In the genomic region with DNA sequence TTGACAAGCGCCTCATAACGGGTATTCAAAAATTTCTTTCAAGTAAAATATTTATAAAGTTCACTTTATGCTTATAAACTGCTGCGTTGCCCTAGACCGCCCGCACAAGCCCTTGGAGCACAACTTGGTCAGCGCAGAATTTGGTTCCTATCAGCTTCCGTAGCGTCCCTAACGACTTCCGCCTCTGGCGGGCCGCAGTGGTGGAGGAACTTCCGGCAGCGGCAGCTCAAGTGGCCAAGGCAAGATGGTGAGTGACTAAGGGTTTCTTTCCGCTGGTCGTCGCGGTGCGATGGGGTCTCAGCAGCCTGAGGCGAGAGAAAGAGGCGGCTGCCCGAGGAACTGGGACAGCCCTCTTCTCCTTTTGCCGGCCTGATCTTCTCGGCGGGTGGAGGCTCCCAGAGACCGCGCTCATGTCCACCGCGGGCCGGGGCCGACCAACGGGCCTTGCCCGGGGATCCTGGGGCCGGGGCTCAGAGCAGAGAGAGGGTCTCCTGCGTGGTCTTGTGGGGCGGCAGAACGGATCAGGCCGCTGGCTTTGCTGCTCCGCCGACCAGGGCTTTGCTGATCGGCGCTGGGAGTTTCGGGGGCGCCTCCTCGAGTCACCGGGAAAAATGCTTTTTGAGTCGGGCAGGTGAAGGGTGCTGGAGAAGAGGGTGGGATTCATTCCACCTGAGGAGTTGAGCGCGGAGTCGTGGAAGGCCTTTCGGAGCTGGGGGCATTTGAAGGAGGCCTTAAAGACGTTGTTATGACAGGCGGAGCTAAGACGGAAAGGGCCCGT, we compare ENCODE assay signal across 8 cellular contexts. TPM values are rescaled to one million over a fixed set of nuclear protein-coding genes. Genes with fewer than 3 reads are reported as not detected.
A peak's percentile ranks its signal among the peaks of the same experiment; 100 is the strongest.
DNase-seq lines count a peak whose midpoint lies in the region; ATAC-seq, FAIRE-seq and TF ChIP-seq lines count a peak whose summit lies in the region.

Gene PSMC1, plus strand, starts transcription at position 200 of the 778 bp plus-strand sequence. Its CDS starts 45 bp downstream, at position 245.

- DNase-seq in GM12891 (ENCODE audit: insufficient read length, low spot score) (peak; percentile 78), NCI-H1436 treated with DMSO at 0.1 percent for 48 hours (lab: John Stamatoyannopoulos, UW) (peak; percentile 54), T-cell (peak; percentile 68 to 90 (median 81)), left cardiac atrium (peak; percentile 93), posterior vena cava (ENCODE audit: low spot score) (peak; percentile 96), upper lobe of right lung (peak; percentile 94)

- WGBS in adipose tissue, 3 donors = 0 to 1% (median 0%) methylated on average over 52 to 55 of the region's 55 CpGs

- peaks cover 10% of the 10 kb centered on the region for H3K27me3 ChIP-seq in upper lobe of right lung

- peak; percentile 93 for ATAC-seq in HG02840 (IDR thresholded peaks at IDR 0.05; ENCODE audit: low FRiP score, unreplicated experiment)
- ATAC-seq in T-cell (replicated peaks in 1 of 4) = peak; percentile 96 to 99 (median 98)
- ATAC-seq in left cardiac atrium = peak; percentile 98 to 99
- peak; percentile 99 for ATAC-seq in upper lobe of right lung

- no peak for TF ChIP-seq CTCF in upper lobe of right lung (IDR thresholded peaks at IDR 0.05)

- H3K27ac ChIP-seq in adipose tissue (ENCODE audit: low read depth, low read length) (no peak within 1 kb of the TSS), upper lobe of right lung (peak within 1 kb of the TSS; percentile 89)

- H3K4me1 ChIP-seq in upper lobe of right lung = peaks cover 14% of the 10 kb centered on the region

- POLR2A ChIA-PET in T-cell (lab: Charles Lee) = interaction anchor here in 1 of 2 donors (0.5 to 0.9 kb wide), 3 partner anchors 303 to 888 kb away, joined by 3 read pairs; no protein-coding TSS in a partner anchor

- peak within 1 kb of the TSS; percentile 94 to 96 for H3K27ac Mint-ChIP-seq in T-cell

- H3K4me3 ChIP-seq in upper lobe of right lung = peak within 1 kb of the TSS; percentile 95

- no peaks in the 10 kb centered on the region for H3K9me3 ChIP-seq in upper lobe of right lung

- CTCF ChIA-PET in T-cell (lab: Charles Lee) = interaction anchor here in 1 of 2 donors (0.9 to 1.5 kb wide), 2 partner anchors 9 to 11 kb away, joined by 3 to 4 read pairs; no protein-coding TSS in a partner anchor

- FAIRE-seq in GM12891 (lab: Jason Lieb, UNC) = peak; percentile 92

- H3K36me3 ChIP-seq in upper lobe of right lung = peaks cover 27% of the 10 kb centered on the region

- H3K27me3 Mint-ChIP-seq in T-cell = peaks cover 8 to 24% of the 10 kb centered on the region in 2 donors

- H3K36me3 Mint-ChIP-seq in T-cell = peaks cover 18% of the 10 kb centered on the region

- H3K4me3 Mint-ChIP-seq in T-cell = peak within 1 kb of the TSS; percentile 97 to 99 (median 98)

- intact Hi-C loops in left cardiac atrium (cut with DNase I) (no loop called here), posterior vena cava (cut with DNase I) (no loop called here), upper lobe of right lung (cut with DNase I) (no loop called here)

- H3K4me1 Mint-ChIP-seq in T-cell = peaks cover 33 to 34% (median 33%) of the 10 kb centered on the region in 3 donors

- peaks cover 0 to 5% (median 0%) of the 10 kb centered on the region in 3 donors for H3K9me3 Mint-ChIP-seq in T-cell

- TF ChIP-seq POLR2A in GM12891 (IDR thresholded peaks at IDR 0.05; ENCODE audit: low read depth, low read length) = peak; percentile 92

TF ChIP-seq in GM12891, 5 proteins besides CTCF, POLR2A, EP300 and RAD21:
- TF ChIP-seq TAF1 (IDR thresholded peaks at IDR 0.05; ENCODE audit: low read depth, low read length) (peak; percentile 88), POLR2AphosphoS5 (IDR thresholded peaks at IDR 0.05; ENCODE audit: low read depth, low read length) (peak; percentile 91), PAX5 (IDR thresholded peaks at IDR 0.05; ENCODE audit: insufficient read depth, low read length, severe bottlenecking) (no peak), SPI1 (IDR thresholded peaks at IDR 0.05; ENCODE audit: low read depth, low read length) (peak; percentile 44), POU2F2 (IDR thresholded peaks at IDR 0.05; ENCODE audit: low read depth, low read length) (0 out of 2 replicates have a peak, but pooled peaks have one; percentile 62)

RNA-seq across cellular contexts. Expression of gene PSMC1, which starts in this region (rescaled TPM):
- 136 TPM for polyA plus RNA-seq in GM12891 (2012; ENCODE audit: low read depth, missing spikeins)
- 10 to 100 TPM; 50.7 to 67.9 (median 53.3) TPM for total RNA-seq in T-cell
- 100 to 1,000 TPM in 2 of 3 donors, 10 to 100 TPM in 1; 78.7 to 145 (median 119) TPM for polyA plus RNA-seq in adipose tissue
- total RNA-seq in left cardiac atrium = 100 to 1,000 TPM in 1 of 2 donors, 10 to 100 TPM in 1; 93.7 to 114 TPM
- total RNA-seq in posterior vena cava = 10 to 100 TPM; 87.2 to 90.8 TPM
- total RNA-seq in upper lobe of right lung = 75.1 TPM
